11 cellular contexts compared by ENCODE assay signal in the genomic region with DNA sequence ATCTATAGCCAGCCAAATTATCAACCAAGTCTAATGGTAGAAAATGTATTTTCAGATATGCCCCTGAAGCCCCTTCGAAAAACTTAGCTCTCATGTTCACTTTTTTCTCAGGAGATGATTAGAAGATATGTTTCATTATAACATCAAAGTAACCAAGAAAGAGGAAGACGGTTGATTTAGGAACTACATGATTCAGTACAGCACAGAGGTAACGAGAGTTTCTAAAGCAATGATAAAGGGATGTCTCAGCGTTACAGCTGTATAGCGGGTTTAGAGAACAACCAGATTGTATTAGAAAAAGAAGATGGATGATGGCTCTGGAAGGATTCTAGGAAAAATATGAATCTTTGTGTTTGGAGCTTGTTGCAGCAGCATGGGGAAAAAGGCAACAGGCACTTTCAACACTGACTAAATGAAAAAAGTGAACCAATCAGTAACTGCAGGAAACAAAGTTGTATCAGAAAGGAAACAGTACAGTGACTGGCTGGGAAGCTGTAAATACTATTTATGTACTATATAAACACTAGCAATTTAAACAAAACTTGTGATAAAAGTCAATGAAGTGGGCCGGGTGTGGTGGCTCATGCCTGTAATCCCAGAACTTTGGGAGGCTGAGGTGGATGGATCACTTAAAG. TPM values are rescaled to one million over a fixed set of nuclear protein-coding genes. Genes with fewer than 3 reads are reported as not detected.
DNase-seq lines count a peak whose midpoint lies in the region; ATAC-seq and TF ChIP-seq lines count a peak whose summit lies in the region.
"Had no signal": no experiment of that assay in that cellular context is flagged by ENCODE, and none has a peak within 500 bp of the region (broad histone marks: within the 10 kb centered on the region; RNA-seq: fewer than 3 reads in every experiment).

No MANE protein-coding gene starts in this region.

- 51 to 76% methylated on average over 6 of the region's 6 CpGs for WGBS in esophagus squamous epithelium, 2 donors

- peaks cover under 1% of the 10 kb centered on the region for H3K36me3 Mint-ChIP-seq in activated naive CD4-positive, alpha-beta T cell treated with anti-CD3 and anti-CD28 coated beads, Interleukin-2, amount 50 U/mL, for 24 hours
- no peaks in the 10 kb centered on the region for H3K36me3 Mint-ChIP-seq in activated naive CD4-positive, alpha-beta T cell treated with anti-CD3 and anti-CD28 coated beads for 36 hours (ENCODE audit: low read depth)
- peaks cover 2% of the 10 kb centered on the region for H3K36me3 Mint-ChIP-seq in T-cell

- H3K27me3 ChIP-seq in esophagus squamous epithelium (no peaks in the 10 kb centered on the region), brain microvascular endothelial cell (replicated peaks) (no peaks in the 10 kb centered on the region)

- DNase-seq in activated naive CD4-positive, alpha-beta T cell treated with anti-CD3 and anti-CD28 coated beads for 36 hours, result no peak
- DNase-seq in T-cell, result no peak
- no peak for DNase-seq in esophagus squamous epithelium (lab: John Stamatoyannopoulos, UW)
- DNase-seq in NCI-H1436 treated with DMSO at 0.1 percent for 48 hours (lab: John Stamatoyannopoulos, UW), result no peak
- no peak for DNase-seq in brain microvascular endothelial cell
- no peak for DNase-seq in cortex of kidney (lab: John Stamatoyannopoulos, UW)
- DNase-seq: glutamatergic neuron, GM23248 had no signal

- intact Hi-C loops in activated naive CD4-positive, alpha-beta T cell treated with anti-CD3 and anti-CD28 coated beads for 36 hours (cut with micrococcal nuclease), result no loop called here
- intact Hi-C loops in esophagus squamous epithelium (cut with DNase I), result no loop called here

- peak overlapping the region; percentile 48 for H3K4me3 Mint-ChIP-seq in activated naive CD4-positive, alpha-beta T cell treated with anti-CD3 and anti-CD28 coated beads, Interleukin-2, amount 50 U/mL, for 24 hours
- no peak overlapping the region for H3K4me3 Mint-ChIP-seq in activated naive CD4-positive, alpha-beta T cell treated with anti-CD3 and anti-CD28 coated beads for 36 hours
- H3K4me3 Mint-ChIP-seq in T-cell, result peak overlapping the region in 2 of 3 donors; percentile 38 to 50

- peaks cover 58% of the 10 kb centered on the region for H3K4me1 Mint-ChIP-seq in activated naive CD4-positive, alpha-beta T cell treated with anti-CD3 and anti-CD28 coated beads, Interleukin-2, amount 50 U/mL, for 24 hours
- H3K4me1 Mint-ChIP-seq in activated naive CD4-positive, alpha-beta T cell treated with anti-CD3 and anti-CD28 coated beads for 36 hours (ENCODE audit: low read depth), result peaks cover 27% of the 10 kb centered on the region
- peaks cover 52 to 67% (median 64%) of the 10 kb centered on the region in 3 donors for H3K4me1 Mint-ChIP-seq in T-cell

- in situ Hi-C loops in brain microvascular endothelial cell (cut with HindIII; ENCODE audit: low pct_ligation_motif_present, low sequenced_read_pairs), result no loop called here

- ATAC-seq in HG02973 (IDR thresholded peaks at IDR 0.05; ENCODE audit: unreplicated experiment) (peak; percentile 72), T-cell (replicated peaks in 1 of 4) (peak; percentile 59 to 83 (median 72))

- H3K27ac ChIP-seq in esophagus squamous epithelium (no peak overlapping the region), brain microvascular endothelial cell (no peak overlapping the region)
- H3K27ac ChIP-seq: C4-2B, GM23248 had no signal

- POLR2A ChIA-PET in T-cell (lab: Charles Lee), result interaction anchor here (0.5 to 0.6 kb wide), 2 partner anchors 51 to 1137 kb away, joined by 3 read pairs; no protein-coding TSS in a partner anchor

- TF ChIP-seq POLR2A in esophagus squamous epithelium (IDR thresholded peaks at IDR 0.05), result no peak

- H3K27me3 Mint-ChIP-seq in activated naive CD4-positive, alpha-beta T cell treated with anti-CD3 and anti-CD28 coated beads, Interleukin-2, amount 50 U/mL, for 24 hours, result no peaks in the 10 kb centered on the region
- no peaks in the 10 kb centered on the region for H3K27me3 Mint-ChIP-seq in activated naive CD4-positive, alpha-beta T cell treated with anti-CD3 and anti-CD28 coated beads for 36 hours (ENCODE audit: low read depth)
- H3K27me3 Mint-ChIP-seq in T-cell, result no peaks in the 10 kb centered on the region

- no peaks in the 10 kb centered on the region for H3K9me3 ChIP-seq in esophagus squamous epithelium

- H3K4me1 ChIP-seq in esophagus squamous epithelium, result no peaks in the 10 kb centered on the region

- H3K27ac Mint-ChIP-seq in activated naive CD4-positive, alpha-beta T cell treated with anti-CD3 and anti-CD28 coated beads, Interleukin-2, amount 50 U/mL, for 24 hours, result peak overlapping the region; percentile 31
- no peak overlapping the region for H3K27ac Mint-ChIP-seq in activated naive CD4-positive, alpha-beta T cell treated with anti-CD3 and anti-CD28 coated beads for 36 hours
- peak overlapping the region; percentile 29 to 60 for H3K27ac Mint-ChIP-seq in T-cell

- H3K36me3 ChIP-seq in esophagus squamous epithelium, result peaks cover 0 to 4% (median 0%) of the 10 kb centered on the region in 3 donors
- H3K36me3 ChIP-seq in brain microvascular endothelial cell (replicated peaks), result no peaks in the 10 kb centered on the region

- CTCF ChIA-PET in activated naive CD4-positive, alpha-beta T cell treated with anti-CD3 and anti-CD28 coated beads for 36 hours (lab: Charles Lee), result no interaction called here
- CTCF ChIA-PET in T-cell (lab: Charles Lee), result no interaction called here

- TF ChIP-seq CTCF in esophagus squamous epithelium (IDR thresholded peaks at IDR 0.05), result no peak
- TF ChIP-seq CTCF in brain microvascular endothelial cell (IDR thresholded peaks at IDR 0.05; ENCODE audit: low read depth, low read length, missing control alignments), result no peak

- no peaks in the 10 kb centered on the region for H3K9me3 Mint-ChIP-seq in activated naive CD4-positive, alpha-beta T cell treated with anti-CD3 and anti-CD28 coated beads, Interleukin-2, amount 50 U/mL, for 24 hours
- no peaks in the 10 kb centered on the region for H3K9me3 Mint-ChIP-seq in activated naive CD4-positive, alpha-beta T cell treated with anti-CD3 and anti-CD28 coated beads for 36 hours
- H3K9me3 Mint-ChIP-seq in T-cell, result no peaks in the 10 kb centered on the region

- H3K4me3 ChIP-seq in esophagus squamous epithelium (no peak overlapping the region), brain microvascular endothelial cell (ENCODE audit: low read depth, low read length) (no peak overlapping the region)
- H3K4me3 ChIP-seq: GM23248 had no signal

RNA-seq across cellular contexts. Expression of a gene that starts 21.5 kb away (rescaled TPM):
- total RNA-seq in activated naive CD4-positive, alpha-beta T cell treated with anti-CD3 and anti-CD28 coated beads for 36 hours, result 1 to 10 TPM; 6.3 to 7.0 TPM
- total RNA-seq in T-cell (10 to 100 TPM; 23.2 to 27.3 (median 24.7) TPM), esophagus squamous epithelium (10 to 100 TPM in 1 of 4 donors, 1 to 10 TPM in 3; 6.1 to 21.4 (median 9.4) TPM)

RNA-seq across cellular contexts. Expression of a gene that starts 22.0 kb away (rescaled TPM):
- 10 to 100 TPM; 54.4 to 54.5 TPM for total RNA-seq in activated naive CD4-positive, alpha-beta T cell treated with anti-CD3 and anti-CD28 coated beads for 36 hours
- total RNA-seq in T-cell (10 to 100 TPM; 36.4 to 47.7 (median 39.7) TPM), esophagus squamous epithelium (10 to 100 TPM; 23.4 to 45.4 (median 36.2) TPM)
